In the genomic region with DNA sequence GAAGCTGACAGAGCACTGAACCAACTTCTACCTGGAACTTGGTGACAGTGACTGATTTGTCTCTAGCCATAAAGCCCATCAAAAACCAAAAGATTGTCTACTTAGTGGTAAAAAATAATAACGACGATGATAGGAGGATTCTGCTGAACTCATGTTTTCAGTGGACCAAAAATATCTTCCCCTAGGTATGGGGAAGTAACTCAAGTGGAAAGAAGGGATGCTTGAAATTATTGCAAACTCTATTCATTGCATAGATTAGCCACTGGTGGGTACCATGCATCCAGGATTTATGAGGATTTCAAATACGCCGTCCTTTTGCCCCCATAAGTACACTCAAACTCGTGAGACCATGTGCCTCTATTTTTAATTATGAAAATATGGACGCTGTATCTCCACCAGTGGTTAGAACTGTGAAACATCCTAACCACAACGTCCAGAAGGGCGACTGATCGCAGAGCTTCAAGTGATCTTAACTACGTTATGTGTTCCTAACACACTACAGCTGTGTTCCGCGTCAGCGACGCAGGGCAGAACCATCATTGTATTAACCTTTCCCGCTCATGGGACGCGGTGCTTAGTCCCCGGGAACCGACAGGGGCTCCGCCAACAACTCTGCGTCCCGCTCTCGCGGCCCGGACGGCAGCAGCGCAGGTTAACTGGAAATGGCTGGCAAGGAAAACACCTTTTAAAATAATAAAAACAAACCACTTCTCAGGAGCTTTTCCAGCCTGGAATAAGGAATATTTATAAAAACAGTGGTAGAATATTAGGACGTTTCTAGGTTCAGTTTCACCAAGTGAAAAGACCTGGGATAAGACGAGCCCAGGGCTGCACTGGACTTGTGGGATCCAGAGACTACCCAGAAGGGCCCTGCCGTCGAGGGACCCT, we compare ENCODE assay signal across 1 cellular context.
A peak's percentile ranks its signal among the peaks of the same experiment; 100 is the strongest.
TF ChIP-seq lines count a peak whose summit lies in the region.

No MANE protein-coding gene starts in this region.

TF ChIP-seq in K562, 482 proteins besides CTCF, POLR2A, EP300 and RAD21 (continued from another document and continues in another):
- TF ChIP-seq, protein P1, sequence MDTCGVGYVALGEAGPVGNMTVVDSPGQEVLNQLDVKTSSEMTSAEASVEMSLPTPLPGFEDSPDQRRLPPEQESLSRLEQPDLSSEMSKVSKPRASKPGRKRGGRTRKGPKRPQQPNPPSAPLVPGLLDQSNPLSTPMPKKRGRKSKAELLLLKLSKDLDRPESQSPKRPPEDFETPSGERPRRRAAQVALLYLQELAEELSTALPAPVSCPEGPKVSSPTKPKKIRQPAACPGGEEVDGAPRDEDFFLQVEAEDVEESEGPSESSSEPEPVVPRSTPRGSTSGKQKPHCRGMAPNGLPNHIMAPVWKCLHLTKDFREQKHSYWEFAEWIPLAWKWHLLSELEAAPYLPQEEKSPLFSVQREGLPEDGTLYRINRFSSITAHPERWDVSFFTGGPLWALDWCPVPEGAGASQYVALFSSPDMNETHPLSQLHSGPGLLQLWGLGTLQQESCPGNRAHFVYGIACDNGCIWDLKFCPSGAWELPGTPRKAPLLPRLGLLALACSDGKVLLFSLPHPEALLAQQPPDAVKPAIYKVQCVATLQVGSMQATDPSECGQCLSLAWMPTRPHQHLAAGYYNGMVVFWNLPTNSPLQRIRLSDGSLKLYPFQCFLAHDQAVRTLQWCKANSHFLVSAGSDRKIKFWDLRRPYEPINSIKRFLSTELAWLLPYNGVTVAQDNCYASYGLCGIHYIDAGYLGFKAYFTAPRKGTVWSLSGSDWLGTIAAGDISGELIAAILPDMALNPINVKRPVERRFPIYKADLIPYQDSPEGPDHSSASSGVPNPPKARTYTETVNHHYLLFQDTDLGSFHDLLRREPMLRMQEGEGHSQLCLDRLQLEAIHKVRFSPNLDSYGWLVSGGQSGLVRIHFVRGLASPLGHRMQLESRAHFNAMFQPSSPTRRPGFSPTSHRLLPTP (IDR thresholded peaks at IDR 0.05; ENCODE audit: borderline replicate concordance, extremely low read depth, insufficient read length) = no peak
- TF ChIP-seq, protein P2, sequence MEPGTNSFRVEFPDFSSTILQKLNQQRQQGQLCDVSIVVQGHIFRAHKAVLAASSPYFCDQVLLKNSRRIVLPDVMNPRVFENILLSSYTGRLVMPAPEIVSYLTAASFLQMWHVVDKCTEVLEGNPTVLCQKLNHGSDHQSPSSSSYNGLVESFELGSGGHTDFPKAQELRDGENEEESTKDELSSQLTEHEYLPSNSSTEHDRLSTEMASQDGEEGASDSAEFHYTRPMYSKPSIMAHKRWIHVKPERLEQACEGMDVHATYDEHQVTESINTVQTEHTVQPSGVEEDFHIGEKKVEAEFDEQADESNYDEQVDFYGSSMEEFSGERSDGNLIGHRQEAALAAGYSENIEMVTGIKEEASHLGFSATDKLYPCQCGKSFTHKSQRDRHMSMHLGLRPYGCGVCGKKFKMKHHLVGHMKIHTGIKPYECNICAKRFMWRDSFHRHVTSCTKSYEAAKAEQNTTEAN (CRISPR knock-in tag; IDR thresholded peaks at IDR 0.05) = no peak
- TF ChIP-seq ZNF436 (CRISPR knock-in tag; IDR thresholded peaks at IDR 0.05) = no peak
- TF ChIP-seq DPF2 (IDR thresholded peaks at IDR 0.05) = no peak
- no peak for TF ChIP-seq JUND (IDR thresholded peaks at IDR 0.05; ENCODE audit: borderline replicate concordance, low read depth, low read length)
- 0 out of 3 replicates have a peak, but pooled peaks have one; percentile 11 for TF ChIP-seq JUND (tag; IDR thresholded peaks at IDR 0.05; ENCODE audit: borderline replicate concordance, low read depth, low read length)
- no peak for TF ChIP-seq ETS2 (tag; IDR thresholded peaks at IDR 0.05; ENCODE audit: borderline replicate concordance, poor library complexity, severe bottlenecking)
- TF ChIP-seq MECOM (CRISPR knock-in tag; IDR thresholded peaks at IDR 0.05) = no peak
- TF ChIP-seq, protein P3, sequence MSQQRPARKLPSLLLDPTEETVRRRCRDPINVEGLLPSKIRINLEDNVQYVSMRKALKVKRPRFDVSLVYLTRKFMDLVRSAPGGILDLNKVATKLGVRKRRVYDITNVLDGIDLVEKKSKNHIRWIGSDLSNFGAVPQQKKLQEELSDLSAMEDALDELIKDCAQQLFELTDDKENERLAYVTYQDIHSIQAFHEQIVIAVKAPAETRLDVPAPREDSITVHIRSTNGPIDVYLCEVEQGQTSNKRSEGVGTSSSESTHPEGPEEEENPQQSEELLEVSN (IDR thresholded peaks at IDR 0.05; ENCODE audit: borderline replicate concordance in 1 of 2, extremely low read depth in 1 of 2, insufficient read depth in 1 of 2, insufficient read length in 1 of 2, low read depth in 1 of 2, low read length in 1 of 2, poor library complexity in 1 of 2, severe bottlenecking in 1 of 2) = peak in 1 of 2 experiments; percentile 90
- TF ChIP-seq, protein P4, sequence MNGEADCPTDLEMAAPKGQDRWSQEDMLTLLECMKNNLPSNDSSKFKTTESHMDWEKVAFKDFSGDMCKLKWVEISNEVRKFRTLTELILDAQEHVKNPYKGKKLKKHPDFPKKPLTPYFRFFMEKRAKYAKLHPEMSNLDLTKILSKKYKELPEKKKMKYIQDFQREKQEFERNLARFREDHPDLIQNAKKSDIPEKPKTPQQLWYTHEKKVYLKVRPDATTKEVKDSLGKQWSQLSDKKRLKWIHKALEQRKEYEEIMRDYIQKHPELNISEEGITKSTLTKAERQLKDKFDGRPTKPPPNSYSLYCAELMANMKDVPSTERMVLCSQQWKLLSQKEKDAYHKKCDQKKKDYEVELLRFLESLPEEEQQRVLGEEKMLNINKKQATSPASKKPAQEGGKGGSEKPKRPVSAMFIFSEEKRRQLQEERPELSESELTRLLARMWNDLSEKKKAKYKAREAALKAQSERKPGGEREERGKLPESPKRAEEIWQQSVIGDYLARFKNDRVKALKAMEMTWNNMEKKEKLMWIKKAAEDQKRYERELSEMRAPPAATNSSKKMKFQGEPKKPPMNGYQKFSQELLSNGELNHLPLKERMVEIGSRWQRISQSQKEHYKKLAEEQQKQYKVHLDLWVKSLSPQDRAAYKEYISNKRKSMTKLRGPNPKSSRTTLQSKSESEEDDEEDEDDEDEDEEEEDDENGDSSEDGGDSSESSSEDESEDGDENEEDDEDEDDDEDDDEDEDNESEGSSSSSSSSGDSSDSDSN (IDR thresholded peaks at IDR 0.05; ENCODE audit: borderline replicate concordance in 1 of 2, low read depth in 2 of 2, low read length in 2 of 2) = peak in 1 of 2 experiments; percentile 68; a peak in 1 of 4 replicates
- no peak for TF ChIP-seq ZNF586 (CRISPR knock-in tag; conservative IDR thresholded peaks at IDR 0.05)
- TF ChIP-seq, protein P5, sequence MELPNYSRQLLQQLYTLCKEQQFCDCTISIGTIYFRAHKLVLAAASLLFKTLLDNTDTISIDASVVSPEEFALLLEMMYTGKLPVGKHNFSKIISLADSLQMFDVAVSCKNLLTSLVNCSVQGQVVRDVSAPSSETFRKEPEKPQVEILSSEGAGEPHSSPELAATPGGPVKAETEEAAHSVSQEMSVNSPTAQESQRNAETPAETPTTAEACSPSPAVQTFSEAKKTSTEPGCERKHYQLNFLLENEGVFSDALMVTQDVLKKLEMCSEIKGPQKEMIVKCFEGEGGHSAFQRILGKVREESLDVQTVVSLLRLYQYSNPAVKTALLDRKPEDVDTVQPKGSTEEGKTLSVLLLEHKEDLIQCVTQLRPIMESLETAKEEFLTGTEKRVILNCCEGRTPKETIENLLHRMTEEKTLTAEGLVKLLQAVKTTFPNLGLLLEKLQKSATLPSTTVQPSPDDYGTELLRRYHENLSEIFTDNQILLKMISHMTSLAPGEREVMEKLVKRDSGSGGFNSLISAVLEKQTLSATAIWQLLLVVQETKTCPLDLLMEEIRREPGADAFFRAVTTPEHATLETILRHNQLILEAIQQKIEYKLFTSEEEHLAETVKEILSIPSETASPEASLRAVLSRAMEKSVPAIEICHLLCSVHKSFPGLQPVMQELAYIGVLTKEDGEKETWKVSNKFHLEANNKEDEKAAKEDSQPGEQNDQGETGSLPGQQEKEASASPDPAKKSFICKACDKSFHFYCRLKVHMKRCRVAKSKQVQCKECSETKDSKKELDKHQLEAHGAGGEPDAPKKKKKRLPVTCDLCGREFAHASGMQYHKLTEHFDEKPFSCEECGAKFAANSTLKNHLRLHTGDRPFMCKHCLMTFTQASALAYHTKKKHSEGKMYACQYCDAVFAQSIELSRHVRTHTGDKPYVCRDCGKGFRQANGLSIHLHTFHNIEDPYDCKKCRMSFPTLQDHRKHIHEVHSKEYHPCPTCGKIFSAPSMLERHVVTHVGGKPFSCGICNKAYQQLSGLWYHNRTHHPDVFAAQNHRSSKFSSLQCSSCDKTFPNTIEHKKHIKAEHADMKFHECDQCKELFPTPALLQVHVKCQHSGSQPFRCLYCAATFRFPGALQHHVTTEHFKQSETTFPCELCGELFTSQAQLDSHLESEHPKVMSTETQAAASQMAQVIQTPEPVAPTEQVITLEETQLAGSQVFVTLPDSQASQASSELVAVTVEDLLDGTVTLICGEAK (IDR thresholded peaks at IDR 0.05) = no peak
- TF ChIP-seq, protein P5 (CRISPR knock-in tag; IDR thresholded peaks at IDR 0.05) = no peak
- TF ChIP-seq ESRRA (IDR thresholded peaks at IDR 0.05; ENCODE audit: borderline replicate concordance, low read depth) = no peak
- TF ChIP-seq TAL1 (IDR thresholded peaks at IDR 0.05) = no peak
- TF ChIP-seq ZNF668 (CRISPR knock-in tag; IDR thresholded peaks at IDR 0.05) = no peak
- peak; percentile 9 for TF ChIP-seq CCNT2 (IDR thresholded peaks at IDR 0.05; ENCODE audit: borderline replicate concordance, extremely low read depth, insufficient read length, low read depth, low read length)
- no peak for TF ChIP-seq RNF2 (IDR thresholded peaks at IDR 0.05)
- TF ChIP-seq SMAD4 (CRISPR knock-in tag; conservative IDR thresholded peaks at IDR 0.05) = no peak
- TF ChIP-seq, protein P6, sequence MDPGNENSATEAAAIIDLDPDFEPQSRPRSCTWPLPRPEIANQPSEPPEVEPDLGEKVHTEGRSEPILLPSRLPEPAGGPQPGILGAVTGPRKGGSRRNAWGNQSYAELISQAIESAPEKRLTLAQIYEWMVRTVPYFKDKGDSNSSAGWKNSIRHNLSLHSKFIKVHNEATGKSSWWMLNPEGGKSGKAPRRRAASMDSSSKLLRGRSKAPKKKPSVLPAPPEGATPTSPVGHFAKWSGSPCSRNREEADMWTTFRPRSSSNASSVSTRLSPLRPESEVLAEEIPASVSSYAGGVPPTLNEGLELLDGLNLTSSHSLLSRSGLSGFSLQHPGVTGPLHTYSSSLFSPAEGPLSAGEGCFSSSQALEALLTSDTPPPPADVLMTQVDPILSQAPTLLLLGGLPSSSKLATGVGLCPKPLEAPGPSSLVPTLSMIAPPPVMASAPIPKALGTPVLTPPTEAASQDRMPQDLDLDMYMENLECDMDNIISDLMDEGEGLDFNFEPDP (CRISPR knock-in tag; IDR thresholded peaks at IDR 0.05) = no peak
- TF ChIP-seq EZH2 (IDR thresholded peaks at IDR 0.05; ENCODE audit: borderline replicate concordance, low read depth, low read length) = no peak
- TF ChIP-seq SIN3A (IDR thresholded peaks at IDR 0.05; ENCODE audit: borderline replicate concordance in 2 of 2, control insufficient read depth in 1 of 2, low read depth in 2 of 2, low read length in 2 of 2) = peak in 1 of 2 experiments; percentile 18; a peak in 1 of 4 replicates
- TF ChIP-seq HDAC2 (IDR thresholded peaks at IDR 0.05) = 0 out of 2 replicates have a peak, but pooled peaks have one; percentile 35
- no peak for TF ChIP-seq SPI1 (IDR thresholded peaks at IDR 0.05; ENCODE audit: borderline replicate concordance, low read depth, low read length)
- no peak for TF ChIP-seq HNRNPH1 (optimal IDR thresholded peaks at IDR 0.05; ENCODE audit: low read depth, low read length)
- TF ChIP-seq, protein P7, sequence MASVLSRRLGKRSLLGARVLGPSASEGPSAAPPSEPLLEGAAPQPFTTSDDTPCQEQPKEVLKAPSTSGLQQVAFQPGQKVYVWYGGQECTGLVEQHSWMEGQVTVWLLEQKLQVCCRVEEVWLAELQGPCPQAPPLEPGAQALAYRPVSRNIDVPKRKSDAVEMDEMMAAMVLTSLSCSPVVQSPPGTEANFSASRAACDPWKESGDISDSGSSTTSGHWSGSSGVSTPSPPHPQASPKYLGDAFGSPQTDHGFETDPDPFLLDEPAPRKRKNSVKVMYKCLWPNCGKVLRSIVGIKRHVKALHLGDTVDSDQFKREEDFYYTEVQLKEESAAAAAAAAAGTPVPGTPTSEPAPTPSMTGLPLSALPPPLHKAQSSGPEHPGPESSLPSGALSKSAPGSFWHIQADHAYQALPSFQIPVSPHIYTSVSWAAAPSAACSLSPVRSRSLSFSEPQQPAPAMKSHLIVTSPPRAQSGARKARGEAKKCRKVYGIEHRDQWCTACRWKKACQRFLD (CRISPR knock-in tag; IDR thresholded peaks at IDR 0.05) = no peak
- TF ChIP-seq, protein P8, sequence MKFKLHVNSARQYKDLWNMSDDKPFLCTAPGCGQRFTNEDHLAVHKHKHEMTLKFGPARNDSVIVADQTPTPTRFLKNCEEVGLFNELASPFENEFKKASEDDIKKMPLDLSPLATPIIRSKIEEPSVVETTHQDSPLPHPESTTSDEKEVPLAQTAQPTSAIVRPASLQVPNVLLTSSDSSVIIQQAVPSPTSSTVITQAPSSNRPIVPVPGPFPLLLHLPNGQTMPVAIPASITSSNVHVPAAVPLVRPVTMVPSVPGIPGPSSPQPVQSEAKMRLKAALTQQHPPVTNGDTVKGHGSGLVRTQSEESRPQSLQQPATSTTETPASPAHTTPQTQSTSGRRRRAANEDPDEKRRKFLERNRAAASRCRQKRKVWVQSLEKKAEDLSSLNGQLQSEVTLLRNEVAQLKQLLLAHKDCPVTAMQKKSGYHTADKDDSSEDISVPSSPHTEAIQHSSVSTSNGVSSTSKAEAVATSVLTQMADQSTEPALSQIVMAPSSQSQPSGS (CRISPR knock-in tag; IDR thresholded peaks at IDR 0.05) = no peak
